In the genomic region with DNA sequence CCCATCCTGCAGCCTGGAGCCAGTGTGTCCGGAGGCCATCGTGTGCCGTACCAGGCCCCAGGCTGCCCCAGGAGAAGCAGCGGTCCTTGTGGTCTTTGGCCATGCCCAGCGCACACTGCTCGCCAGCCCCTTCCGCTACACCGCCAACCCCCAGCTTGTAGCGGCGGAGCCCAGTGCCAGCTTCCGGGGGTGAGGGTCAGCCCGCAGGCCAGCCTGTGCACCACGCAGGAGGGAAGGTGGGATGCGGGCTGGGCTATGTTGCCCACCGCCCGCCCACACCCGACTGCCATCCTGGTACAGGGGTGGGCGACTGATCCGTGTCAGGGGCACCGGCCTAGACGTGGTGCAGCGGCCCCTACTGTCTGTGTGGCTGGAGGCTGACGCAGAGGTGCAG, we compare ENCODE assay signal across 2 cellular contexts.
A peak's percentile ranks its signal among the peaks of the same experiment; 100 is the strongest.
TF ChIP-seq lines count a peak whose summit lies in the region.

No MANE protein-coding gene starts in this region.

TF ChIP-seq in GM12891, 5 proteins besides CTCF, POLR2A, EP300 and RAD21:
- TF ChIP-seq SPI1 (IDR thresholded peaks at IDR 0.05; ENCODE audit: low read depth, low read length) (no peak), POU2F2 (IDR thresholded peaks at IDR 0.05; ENCODE audit: low read depth, low read length) (no peak)
TF ChIP-seq in GM12891: peak in this region for 0.

TF ChIP-seq in K562, 482 proteins besides CTCF, POLR2A, EP300 and RAD21:
- peak; percentile 54; the same call in 1 of the 2 replicates for TF ChIP-seq POLR2G (IDR thresholded peaks at IDR 0.05; ENCODE audit: low read depth, low read length)
- TF ChIP-seq ZNF184 (CRISPR knock-in tag; IDR thresholded peaks at IDR 0.05), result no peak
- peak; percentile 62; the same call in 1 of the 2 replicates for TF ChIP-seq HNRNPL (IDR thresholded peaks at IDR 0.05; ENCODE audit: low read depth, low read length)
- TF ChIP-seq ELF1 (tag; IDR thresholded peaks at IDR 0.05), result no peak
- no peak for TF ChIP-seq TAF9B (IDR thresholded peaks at IDR 0.05; ENCODE audit: partially characterized antibody)
